ENCODE assay signal across 8 cellular contexts in the genomic region with DNA sequence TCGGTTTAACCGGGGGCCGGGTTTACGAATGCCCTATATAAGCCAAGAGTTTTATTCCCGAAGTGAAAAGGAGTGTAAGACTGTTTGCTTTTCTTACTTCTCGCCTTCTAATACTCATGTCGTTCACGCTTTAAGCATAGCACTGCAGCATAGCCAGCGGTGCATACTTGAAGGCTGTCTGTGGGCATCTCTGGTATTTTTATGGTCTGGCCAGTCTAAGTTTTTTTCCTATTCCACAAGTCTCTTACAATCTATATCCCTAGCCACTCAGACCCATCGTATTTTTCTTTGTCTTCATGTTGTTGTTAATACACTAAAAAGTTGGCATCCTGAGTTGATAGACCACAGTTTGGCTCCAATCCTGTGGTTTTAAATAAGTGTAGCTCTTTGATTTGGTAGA. TPM values are rescaled to one million over a fixed set of nuclear protein-coding genes. Genes with fewer than 3 reads are reported as not detected.
A peak's percentile ranks its signal among the peaks of the same experiment; 100 is the strongest.
DNase-seq lines count a peak whose midpoint lies in the region; ATAC-seq and TF ChIP-seq lines count a peak whose summit lies in the region.

No MANE protein-coding gene starts in this region.

- peak overlapping the region; percentile 61 for H3K27ac Mint-ChIP-seq in central memory CD8-positive, alpha-beta T cell (ENCODE audit: low read depth)

- H3K18ac ChIP-seq in mesenchymal stem cell (ENCODE audit: low read depth in 1 of 2, low read length in 2 of 2), result peak overlapping the region in 1 of 2 experiments; percentile 98

- TF ChIP-seq POLR2A in vagina (IDR thresholded peaks at IDR 0.05), result no peak

- no peaks in the 10 kb centered on the region for H3K9me3 Mint-ChIP-seq in central memory CD8-positive, alpha-beta T cell

- H4K8ac ChIP-seq in mesenchymal stem cell (ENCODE audit: low read length), result no peak overlapping the region

- no peak overlapping the region for H2AK5ac ChIP-seq in mesenchymal stem cell (ENCODE audit: low read length, severe bottlenecking)

- H2BK120ac ChIP-seq in mesenchymal stem cell (ENCODE audit: low read depth, low read length), result no peak overlapping the region

- H3K4me1 ChIP-seq in mesenchymal stem cell (ENCODE audit: control insufficient read depth, insufficient read depth, low read depth, low read length), result peaks cover 8% of the 10 kb centered on the region
- peaks cover 27% of the 10 kb centered on the region for H3K4me1 ChIP-seq in vagina

- H3K79me1 ChIP-seq in mesenchymal stem cell (replicated peaks; ENCODE audit: low read length, poor library complexity, severe bottlenecking), result no peaks in the 10 kb centered on the region

- H3K36me3 Mint-ChIP-seq in central memory CD8-positive, alpha-beta T cell (ENCODE audit: insufficient read depth), result peaks cover 9% of the 10 kb centered on the region

- no peak overlapping the region for H3K23ac ChIP-seq in mesenchymal stem cell (ENCODE audit: low read length in 2 of 2)

- TF ChIP-seq CTCF in vagina (IDR thresholded peaks at IDR 0.05), result no peak

- no peaks in the 10 kb centered on the region for H3K27me3 Mint-ChIP-seq in central memory CD8-positive, alpha-beta T cell

- H3K27ac ChIP-seq in mesenchymal stem cell (ENCODE audit: low read length, poor library complexity, severe bottlenecking) (peak overlapping the region; percentile 93), vagina (peak overlapping the region; percentile 92)

- intact Hi-C loops in vagina (cut with DNase I), result loop anchor here (5.0 kb wide), 1 partner anchor 343 kb away; a partner anchor contains a TSS

- H4K91ac ChIP-seq in mesenchymal stem cell (ENCODE audit: low read length), result no peak overlapping the region

- H2AFZ ChIP-seq in mesenchymal stem cell (ENCODE audit: low read depth, low read length), result no peak overlapping the region

- H2BK5ac ChIP-seq in mesenchymal stem cell (ENCODE audit: low read depth, low read length, poor library complexity, severe bottlenecking), result peak overlapping the region; percentile 79

- H3K9me3 ChIP-seq in mesenchymal stem cell (ENCODE audit: control insufficient read depth, low read length), result no peaks in the 10 kb centered on the region
- no peaks in the 10 kb centered on the region for H3K9me3 ChIP-seq in vagina

- peak overlapping the region; percentile 82 to 99 for H3K4me3 ChIP-seq in mesenchymal stem cell (ENCODE audit: insufficient read depth in 1 of 2, low read depth in 1 of 2, low read length in 2 of 2)
- peak overlapping the region; percentile 83 to 88 for H3K4me3 ChIP-seq in vagina

- no peak overlapping the region for H2BK15ac ChIP-seq in mesenchymal stem cell (ENCODE audit: low read depth, poor library complexity, severe bottlenecking)

- peak overlapping the region; percentile 80 for H3K4me3 Mint-ChIP-seq in central memory CD8-positive, alpha-beta T cell

- DNase-seq in DMS 273 (lab: John Stamatoyannopoulos, UW; ENCODE audit: unreplicated experiment), result peak; percentile 38
- DNase-seq in DMS 273 treated with DMSO at 0.1 percent for 48 hours (lab: John Stamatoyannopoulos, UW), result no peak
- peak; percentile 49 for DNase-seq in NCI-H2227 treated with DMSO at 0.1 percent for 48 hours (lab: John Stamatoyannopoulos, UW)
- DNase-seq in central memory CD8-positive, alpha-beta T cell (ENCODE audit: low spot score in 2 of 2), result no peak
- peak; percentile 65 for DNase-seq in mesenchymal stem cell
- no peak for DNase-seq in vagina (ENCODE audit: extremely low spot score in 2 of 2)

- WGBS in mesenchymal stem cell, result 0% methylated on average over 5 of the region's 10 CpGs

- H3K27me3 ChIP-seq in mesenchymal stem cell (ENCODE audit: control insufficient read depth in 1 of 2, insufficient read depth in 1 of 2, low read length in 2 of 2) (no peaks in the 10 kb centered on the region), vagina (no peaks in the 10 kb centered on the region)

- peaks cover 3 to 7% of the 10 kb centered on the region in 2 experiments for H3K36me3 ChIP-seq in mesenchymal stem cell (ENCODE audit: control insufficient read depth in 1 of 2, insufficient read depth in 2 of 2, low read depth in 1 of 2, low read length in 2 of 2)
- H3K36me3 ChIP-seq in vagina, result no peaks in the 10 kb centered on the region

- ATAC-seq in central memory CD8-positive, alpha-beta T cell (replicated peaks; ENCODE audit: extremely low read depth, poor library complexity, severe bottlenecking), result no peak
- ATAC-seq in GM19452 (IDR thresholded peaks at IDR 0.05; ENCODE audit: unreplicated experiment) (no peak), HG03354 (IDR thresholded peaks at IDR 0.05; ENCODE audit: poor library complexity, severe bottlenecking, unreplicated experiment) (no peak)

- no peak overlapping the region for H3K14ac ChIP-seq in mesenchymal stem cell (ENCODE audit: low read length in 2 of 2)

- no peak overlapping the region for H2BK12ac ChIP-seq in mesenchymal stem cell (ENCODE audit: low read length in 2 of 2)

- H3K4ac ChIP-seq in mesenchymal stem cell (ENCODE audit: low read depth in 1 of 2, low read length in 2 of 2), result peak overlapping the region in 1 of 2 experiments; percentile 99

- H3K4me1 Mint-ChIP-seq in central memory CD8-positive, alpha-beta T cell, result peaks cover 52% of the 10 kb centered on the region

- peak overlapping the region; percentile 95 for H3K9ac ChIP-seq in mesenchymal stem cell (ENCODE audit: low read length)

- peak overlapping the region; percentile 79 for H3K4me2 ChIP-seq in mesenchymal stem cell (ENCODE audit: low read length, poor library complexity, severe bottlenecking)

RNA-seq across cellular contexts. Expression of a gene that starts 1.3 kb away (rescaled TPM):
- 17.2 TPM for polyA plus RNA-seq in mesenchymal stem cell (2013, experiment 1 of 2)
- polyA plus RNA-seq in mesenchymal stem cell (2013, experiment 2 of 2), result 17.2 TPM
- 70.0 TPM for total RNA-seq in vagina

Comparison
In these comparisons a context has a peak if more than half of its experiments do, and no peak if none do; other contexts are left out.
1. DNase-seq: peak in DMS 273 (single experiment), NCI-H2227 treated with DMSO at 0.1 percent for 48 hours (single experiment) and mesenchymal stem cell (single experiment); none in DMS 273 treated with DMSO at 0.1 percent for 48 hours (single experiment), central memory CD8-positive, alpha-beta T cell (0 of 2) and vagina (0 of 2).